1 cellular context compared by ENCODE assay signal in the genomic region with DNA sequence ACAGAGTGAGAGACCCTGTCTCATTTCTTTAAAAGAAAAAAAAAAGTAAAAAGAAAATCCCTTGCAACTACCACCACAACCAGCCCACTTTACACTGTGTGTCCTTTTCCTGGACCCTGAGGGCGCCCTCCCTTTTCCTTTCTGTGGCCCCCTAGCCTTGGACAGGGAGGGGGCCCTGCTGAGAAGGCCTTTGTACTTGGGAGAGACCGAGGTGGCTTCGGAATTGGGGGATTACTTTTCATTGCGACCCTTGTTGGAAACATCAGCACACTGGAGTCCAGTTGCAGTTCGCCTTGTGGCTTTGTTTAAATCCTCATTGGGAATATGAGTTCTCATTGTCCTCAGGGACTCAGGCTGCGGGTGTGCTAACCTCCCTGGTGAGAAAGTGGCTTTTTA.
TF ChIP-seq lines count a peak whose summit lies in the region.

No MANE protein-coding gene starts in this region.

TF ChIP-seq in H1, 55 proteins besides CTCF, POLR2A, EP300 and RAD21 (continued from another document):
- TF ChIP-seq KDM1A (IDR thresholded peaks at IDR 0.05; ENCODE audit: borderline replicate concordance, low read length): no peak
- no peak for TF ChIP-seq YY1 (IDR thresholded peaks at IDR 0.05; ENCODE audit: low read depth, low read length)
- TF ChIP-seq KDM5A (IDR thresholded peaks at IDR 0.05; ENCODE audit: low read length): no peak
- no peak for TF ChIP-seq TBP (IDR thresholded peaks at IDR 0.05; ENCODE audit: low read depth, low read length)
- no peak for TF ChIP-seq SIX5 (IDR thresholded peaks at IDR 0.05; ENCODE audit: low read depth, low read length)
- TF ChIP-seq E2F6 (IDR thresholded peaks at IDR 0.05): no peak
- no peak for TF ChIP-seq CTBP2 (IDR thresholded peaks at IDR 0.05; ENCODE audit: borderline replicate concordance, insufficient read depth, insufficient read length, low read length)
- no peak for TF ChIP-seq RFX5 (IDR thresholded peaks at IDR 0.05; ENCODE audit: borderline replicate concordance, low read depth, low read length)
- no peak for TF ChIP-seq ASH2L (IDR thresholded peaks at IDR 0.05; ENCODE audit: low read length)
- no peak for TF ChIP-seq POU5F1 (IDR thresholded peaks at IDR 0.05; ENCODE audit: low read depth, low read length)
- no peak for TF ChIP-seq TCF12 (IDR thresholded peaks at IDR 0.05; ENCODE audit: low read depth, low read length)
- TF ChIP-seq EZH2 (IDR thresholded peaks at IDR 0.05; ENCODE audit: low read depth, low read length, severe bottlenecking): no peak
- TF ChIP-seq KDM4A (IDR thresholded peaks at IDR 0.05; ENCODE audit: low read depth, low read length, severe bottlenecking): no peak
- no peak for TF ChIP-seq POLR2AphosphoS5 (IDR thresholded peaks at IDR 0.05; ENCODE audit: low read depth, low read length)
- no peak for TF ChIP-seq TAF7 (optimal IDR thresholded peaks at IDR 0.05; ENCODE audit: borderline replicate concordance, low read depth, low read length)
- no peak for TF ChIP-seq NRF1 (IDR thresholded peaks at IDR 0.05; ENCODE audit: low read depth, low read length)
- TF ChIP-seq NANOG (IDR thresholded peaks at IDR 0.05; ENCODE audit: insufficient read depth, low read depth, low read length, poor library complexity, severe bottlenecking): no peak
- TF ChIP-seq CHD1 (IDR thresholded peaks at IDR 0.05; ENCODE audit: low read depth, low read length): no peak
- TF ChIP-seq SIN3A (conservative IDR thresholded peaks at IDR 0.05 in 1 of 2, IDR thresholded peaks at IDR 0.05 in 1 of 2; ENCODE audit: low read depth in 1 of 2, low read length in 2 of 2): no peak
TF ChIP-seq in H1: peak in this region for 0.
